In the genomic region with DNA sequence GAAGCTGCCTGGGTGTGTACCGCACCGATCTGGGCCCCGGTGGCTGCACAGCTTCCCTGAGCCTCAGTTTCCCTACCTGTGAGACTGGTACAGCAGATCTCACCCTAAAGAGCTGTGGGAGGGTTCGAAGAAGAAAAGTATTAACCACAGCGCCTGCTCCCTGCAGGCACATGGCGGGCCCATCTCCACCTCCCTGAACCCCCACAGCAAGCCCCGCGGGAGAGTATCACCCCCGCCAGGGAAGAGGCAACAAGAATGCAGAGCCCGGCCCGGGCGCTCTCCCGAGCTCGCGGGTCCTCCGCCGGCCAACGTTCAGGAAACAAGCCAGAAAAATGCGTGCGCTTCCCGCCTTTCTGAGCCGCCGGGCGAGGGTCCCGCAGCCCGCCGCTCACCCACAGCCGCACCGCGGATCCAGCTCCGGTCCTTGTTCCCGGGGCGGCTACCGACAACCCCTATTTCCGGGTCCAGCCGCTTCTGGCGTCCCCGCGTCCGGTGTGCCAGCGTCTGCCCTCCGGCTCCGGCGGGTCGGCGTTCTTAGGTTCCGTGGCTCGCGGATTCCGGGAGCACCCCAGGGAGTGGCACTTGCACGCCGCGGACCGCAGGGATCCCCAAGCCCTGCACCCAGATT, we compare ENCODE assay signal across 8 cellular contexts. TPM values are rescaled to one million over a fixed set of nuclear protein-coding genes. Genes with fewer than 3 reads are reported as not detected.
DNase-seq lines count a peak whose midpoint lies in the region; ATAC-seq and TF ChIP-seq lines count a peak whose summit lies in the region.

TSS of gene TOP3B (minus strand) at position 450 of the 628 bp plus-strand sequence. CDS start 7,078 bp downstream, outside the sequence.

- peaks cover 52% of the 10 kb centered on the region for H3K79me2 ChIP-seq in Karpas-422 (ENCODE audit: low read length)

- peak within 1 kb of the TSS; percentile 91 for H3K4me3 Mint-ChIP-seq in nephron progenitor cell

- H3K36me3 ChIP-seq in A673 (ENCODE audit: insufficient read depth, low read length, poor library complexity, severe bottlenecking): no peaks in the 10 kb centered on the region
- H3K36me3 ChIP-seq in Karpas-422 (ENCODE audit: insufficient read depth, low read length): no peaks in the 10 kb centered on the region

- H3K27ac Mint-ChIP-seq in nephron progenitor cell: peak within 1 kb of the TSS; percentile 66

- TSS peak; percentile 77 for BruUV-seq in A673 (replicated peaks; lab: Mats Ljungman, UMichigan)

- H3K36me3 Mint-ChIP-seq in nephron progenitor cell (ENCODE audit: low read depth): peaks cover 8% of the 10 kb centered on the region

- H3K9me3 ChIP-seq in A673 (ENCODE audit: low read depth, low read length, poor library complexity, severe bottlenecking) (no peaks in the 10 kb centered on the region), Karpas-422 (ENCODE audit: low read length) (no peaks in the 10 kb centered on the region)

- intact Hi-C loops in A673 (cut with micrococcal nuclease; ENCODE audit: unreplicated experiment): no loop called here

- CTCF ChIA-PET in A673 (lab: Charles Lee): interaction anchor here (1.7 kb wide), 1 partner anchor 10 kb away, joined by 5 read pairs; no protein-coding TSS in a partner anchor

- POLR2A ChIA-PET in A673 (lab: Charles Lee; ENCODE audit: low non-redundant PET): no interaction called here

- H3K27me3 Mint-ChIP-seq in nephron progenitor cell (ENCODE audit: low read depth, poor library complexity): peaks cover 12% of the 10 kb centered on the region

- ATAC-seq in GM19035 (IDR thresholded peaks at IDR 0.05; ENCODE audit: unreplicated experiment): peak; percentile 85
- ATAC-seq in stimulated activated naive CD8-positive, alpha-beta T cell treated with anti-CD3 and anti-CD28 coated beads, Interleukin-15, Interleukin-2, amounts not matched to agents 100 U/mL and 50 U/mL, for 24 hours: peak; percentile 93

- no peaks in the 10 kb centered on the region for H3K9me3 Mint-ChIP-seq in nephron progenitor cell

- H2AFZ ChIP-seq in Karpas-422 (ENCODE audit: low read length): peak within 1 kb of the TSS; percentile 83

- H3K4me3 ChIP-seq in A673 (ENCODE audit: low read depth, low read length, poor library complexity, severe bottlenecking): peak within 1 kb of the TSS; percentile 93
- H3K4me3 ChIP-seq in Karpas-422 (ENCODE audit: low read length): peak within 1 kb of the TSS; percentile 82

- peak; percentile 93 for TF ChIP-seq POLR2A in Raji (IDR thresholded peaks at IDR 0.05; ENCODE audit: insufficient read depth, low read depth, low read length)

- TF ChIP-seq CTCF in A673 (conservative IDR thresholded peaks at IDR 0.05; ENCODE audit: low read depth, low read length) (no peak), nephron progenitor cell (IDR thresholded peaks at IDR 0.05) (no peak)

- H3K9me2 ChIP-seq in Karpas-422 (replicated peaks; ENCODE audit: insufficient read depth, low read length): no peaks in the 10 kb centered on the region

- H3K27me3 ChIP-seq in A673 (replicated peaks; ENCODE audit: insufficient read depth, low read depth, low read length, poor library complexity) (no peaks in the 10 kb centered on the region), Karpas-422 (ENCODE audit: low read length) (no peaks in the 10 kb centered on the region)

- peaks cover 18% of the 10 kb centered on the region for H3K4me1 Mint-ChIP-seq in nephron progenitor cell

- H3K4me2 ChIP-seq in Karpas-422 (ENCODE audit: low read depth, low read length, poor library complexity, severe bottlenecking): peak within 1 kb of the TSS; percentile 90

- H4K20me1 ChIP-seq in Karpas-422 (ENCODE audit: insufficient read depth, low read depth, low read length): peaks cover 5% of the 10 kb centered on the region; the same call in 1 of the 2 replicates

- peak within 1 kb of the TSS; percentile 86 for H3K9ac ChIP-seq in Karpas-422 (ENCODE audit: low read length)

- H3K27ac ChIP-seq in A673 (ENCODE audit: low read depth, low read length, poor library complexity, severe bottlenecking): peak within 1 kb of the TSS; percentile 89
- peak within 1 kb of the TSS; percentile 56; the same call in 1 of the 2 replicates for H3K27ac ChIP-seq in Karpas-422 (ENCODE audit: low read length)

- peaks cover 5% of the 10 kb centered on the region for H3K4me1 ChIP-seq in A673 (ENCODE audit: insufficient read depth, low read length, poor library complexity, severe bottlenecking)
- H3K4me1 ChIP-seq in Karpas-422 (ENCODE audit: low read length): peaks cover 14% of the 10 kb centered on the region

- DNase-seq in A673 (ENCODE audit: low spot score) (peak; percentile 89), Karpas-422 (peak; percentile 95), fibroblast of the conjunctiva (ENCODE audit: low read depth) (peak; percentile 49), nephron progenitor cell (peak; percentile 83)
- DNase-seq in activated effector memory CD4-positive, alpha-beta T cell treated with Interleukin-2 at 50 U/mL for 16 hours: peak; percentile 71
- peak; percentile 90 for DNase-seq in stimulated activated naive CD8-positive, alpha-beta T cell treated with anti-CD3 and anti-CD28 coated beads, Interleukin-15, Interleukin-2, amounts not matched to agents 100 U/mL and 50 U/mL, for 24 hours

RNA-seq across cellular contexts. Expression of gene TOP3B, which starts in this region (rescaled TPM):
- 60.2 and 60.4 TPM in 2 replicates for total RNA-seq in A673 (2021)
- total RNA-seq in Karpas-422 (2014; rRNA removed; shearing (Covaris generic); ENCODE audit: low replicate concordance): 38.1 and 72.9 TPM in 2 replicates

Comparison
In these comparisons a context has a peak if more than half of its experiments do, and no peak if none do; other contexts are left out.
1. Peak in every context shown above with its lines: DNase-seq, ATAC-seq, H3K4me3 ChIP-seq and H3K27ac ChIP-seq.